8 cellular contexts compared by ENCODE assay signal in genomic region chr10:100009793-100010676, GRCh38. TPM values are rescaled to one million over a fixed set of nuclear protein-coding genes. Genes with fewer than 3 reads are reported as not detected.
DNase-seq lines count a peak whose midpoint lies in the region; ATAC-seq and TF ChIP-seq lines count a peak whose summit lies in the region.

TSS of gene DNMBP (minus strand) at chr10:100009947. CDS start at chr10:99972124, 37,823 bp downstream.

- intact Hi-C loops in OCI-LY7 (cut with micrococcal nuclease; ENCODE audit: unreplicated experiment) (loop anchor here (1.0 to 5.0 kb wide), 6 partner anchors 33 to 362 kb away; partner anchors contain the start of genes COX15, CUTC and ERLIN1), esophagus muscularis mucosa (cut with DNase I) (loop anchor here (5.0 to 10.0 kb wide), 3 partner anchors 33 to 165 kb away; no protein-coding TSS in a partner anchor)

- peaks cover 51% of the 10 kb centered on the region for H3K4me1 Mint-ChIP-seq in activated T-cell treated with anti-CD3 and anti-CD28 coated beads, Interleukin-2, amount 50 U/mL, for 4 hours (ENCODE audit: low read depth)

- no TSS peak for BruUV-seq in OCI-LY7 (replicated peaks; lab: Mats Ljungman, UMichigan)

- H3K9me2 ChIP-seq in OCI-LY7 (ENCODE audit: insufficient read depth, low read length), result no peaks in the 10 kb centered on the region

- H3K27me3 ChIP-seq in esophagus muscularis mucosa (no peaks in the 10 kb centered on the region), muscle layer of duodenum (ENCODE audit: low read depth, low read length) (no peaks in the 10 kb centered on the region)

- peaks cover 44% of the 10 kb centered on the region for H3K79me2 ChIP-seq in OCI-LY7 (ENCODE audit: insufficient read depth, low read depth, low read length)

- H3K4me3 ChIP-seq in OCI-LY7 (ENCODE audit: low read depth, low read length, poor library complexity, severe bottlenecking) (peak within 1 kb of the TSS; percentile 89), esophagus muscularis mucosa (peak within 1 kb of the TSS; percentile 62 to 91 (median 76)), muscle layer of duodenum (ENCODE audit: low read depth in 1 of 2, low read length in 2 of 2) (peak within 1 kb of the TSS; percentile 97 to 99)

- no peaks in the 10 kb centered on the region for H3K36me3 ChIP-seq in OCI-LY7 (ENCODE audit: insufficient read depth, low read length)
- H3K36me3 ChIP-seq in esophagus muscularis mucosa, result no peaks in the 10 kb centered on the region
- H3K36me3 ChIP-seq in muscle layer of duodenum (ENCODE audit: control insufficient read depth in 1 of 2, insufficient read depth in 2 of 2, low read length in 2 of 2), result peaks cover 0 to 4% of the 10 kb centered on the region in 2 donors

- H3K4me1 ChIP-seq in OCI-LY7 (ENCODE audit: insufficient read depth, low read length, poor library complexity, severe bottlenecking) (peaks cover 72% of the 10 kb centered on the region), esophagus muscularis mucosa (peaks cover 38 to 50% (median 49%) of the 10 kb centered on the region in 4 donors), muscle layer of duodenum (ENCODE audit: control insufficient read depth in 1 of 2, insufficient read depth in 2 of 2, low read length in 2 of 2) (peaks cover 21 to 32% of the 10 kb centered on the region in 2 donors)

- H3K27ac ChIP-seq in OCI-LY7 (ENCODE audit: low read depth, low read length, poor library complexity, severe bottlenecking), result peak within 1 kb of the TSS; percentile 70
- H3K27ac ChIP-seq in esophagus muscularis mucosa (replicated peaks in 1 of 4), result peak within 1 kb of the TSS; percentile 85 to 90 (median 90)
- peak within 1 kb of the TSS; percentile 85 for H3K27ac ChIP-seq in muscle layer of duodenum (ENCODE audit: low read length)

- H3K27me3 Mint-ChIP-seq in activated T-cell treated with anti-CD3 and anti-CD28 coated beads, Interleukin-2, amount 50 U/mL, for 4 hours (ENCODE audit: low read depth), result no peaks in the 10 kb centered on the region

- CTCF ChIA-PET in OCI-LY7 (lab: Charles Lee; ENCODE audit: unreplicated experiment), result interaction anchor here (1.0 to 3.5 kb wide), 2 partner anchors 35 to 164 kb away, joined by 4 to 15 read pairs; no protein-coding TSS in a partner anchor

- no peak for TF ChIP-seq POLR2A in esophagus muscularis mucosa (IDR thresholded peaks at IDR 0.05; ENCODE audit: low read depth)

- H3K4me2 ChIP-seq in OCI-LY7 (ENCODE audit: low read length), result peak within 1 kb of the TSS; percentile 92

- TF ChIP-seq CTCF in OCI-LY7 (conservative IDR thresholded peaks at IDR 0.05; ENCODE audit: low read length) (peak; percentile 67), esophagus muscularis mucosa (IDR thresholded peaks at IDR 0.05) (peak; percentile 46 to 64 (median 50))

- H3K9me3 Mint-ChIP-seq in activated T-cell treated with anti-CD3 and anti-CD28 coated beads, Interleukin-2, amount 50 U/mL, for 4 hours, result no peaks in the 10 kb centered on the region

- peak; percentile 59 for ATAC-seq in GM19351 (IDR thresholded peaks at IDR 0.05; ENCODE audit: unreplicated experiment)
- ATAC-seq in HG03469 (IDR thresholded peaks at IDR 0.05; ENCODE audit: unreplicated experiment), result peak; percentile 40
- ATAC-seq in activated T-cell treated with anti-CD3 and anti-CD28 coated beads, Interleukin-2, amount 50 U/mL, for 4 hours, result peak; percentile 94 to 96

- no peaks in the 10 kb centered on the region for H3K36me3 Mint-ChIP-seq in activated T-cell treated with anti-CD3 and anti-CD28 coated beads, Interleukin-2, amount 50 U/mL, for 4 hours (ENCODE audit: insufficient read depth)

- 0 out of 2 replicates have a peak, but pooled peaks cover 1% of the 10 kb centered on the region for H4K20me1 ChIP-seq in OCI-LY7 (ENCODE audit: insufficient read depth, low read length)

- H3K4me3 Mint-ChIP-seq in activated T-cell treated with anti-CD3 and anti-CD28 coated beads, Interleukin-2, amount 50 U/mL, for 4 hours, result peak within 1 kb of the TSS; percentile 86

- H2AFZ ChIP-seq in OCI-LY7 (ENCODE audit: low read length), result peak within 1 kb of the TSS; percentile 74

- peaks cover 3% of the 10 kb centered on the region; the same call in 1 of the 2 replicates for H3K9me3 ChIP-seq in OCI-LY7 (ENCODE audit: low read length)
- no peaks in the 10 kb centered on the region for H3K9me3 ChIP-seq in esophagus muscularis mucosa
- no peaks in the 10 kb centered on the region for H3K9me3 ChIP-seq in muscle layer of duodenum (ENCODE audit: control insufficient read depth in 1 of 2, low read length in 2 of 2)

- POLR2A ChIA-PET in OCI-LY7 (lab: Charles Lee), result interaction anchor here (2.7 to 3.8 kb wide), 2 partner anchors 12 to 35 kb away, joined by 9 to 17 read pairs; no protein-coding TSS in a partner anchor

- no peak for TF ChIP-seq EP300 in esophagus muscularis mucosa (IDR thresholded peaks at IDR 0.05)

- peak; percentile 56 for DNase-seq in CMK (ENCODE audit: low read depth)
- peak; percentile 94 for DNase-seq in OCI-LY7 (ENCODE audit: low spot score)
- peak; percentile 80 for DNase-seq in activated T-cell treated with anti-CD3 and anti-CD28 coated beads, Interleukin-2, amount 50 U/mL, for 4 hours
- no peak for DNase-seq in esophagus muscularis mucosa (ENCODE audit: extremely low spot score)
- DNase-seq in stimulated activated CD8-positive, alpha-beta memory T cell treated with anti-CD3 and anti-CD28 coated beads, Interleukin-7, amount 100 ng/mL, for 24 hours (ENCODE audit: low read depth), result peak; percentile 63

- WGBS in esophagus muscularis mucosa, result 6% methylated on average over 18 of the region's 86 CpGs

RNA-seq across cellular contexts. Expression of gene DNMBP, which starts in this region (rescaled TPM):
- total RNA-seq in OCI-LY7 (2014; rRNA removed; shearing (Covaris generic)), result 24.2 and 27.0 TPM in 2 replicates
- total RNA-seq in OCI-LY7 (2022) (36.2 and 39.6 TPM in 2 replicates), esophagus muscularis mucosa (10 to 100 TPM; 14.5 to 21.6 (median 17.4) TPM)
- total RNA-seq in activated T-cell treated with anti-CD3 and anti-CD28 coated beads, Interleukin-2, amount 50 U/mL, for 4 hours, result 1 to 10 TPM; 1.0 to 1.3 (median 1.2) TPM

Comparison
In these comparisons a context has a peak if more than half of its experiments do, and no peak if none do; other contexts are left out.
1. RNA of gene DNMBP (total RNA-seq): 24.2 to 39.6 TPM in OCI-LY7 and 14.5 to 21.6 TPM in esophagus muscularis mucosa; 1.0 to 1.3 TPM in activated T-cell treated with anti-CD3 and anti-CD28 coated beads, Interleukin-2, amount 50 U/mL, for 4 hours; every median in the first group is over 4 times any median in the second.
2. ATAC-seq: peak in every context shown above with its lines; median percentile 95 in activated T-cell treated with anti-CD3 and anti-CD28 coated beads, Interleukin-2, amount 50 U/mL, for 4 hours; 59 in GM19351; 40 in HG03469.
3. Peak in every context shown above with its lines, with median percentiles within 50 percentile points of each other: H3K27ac ChIP-seq and H3K4me3 ChIP-seq.